In genomic region chr3:46880884-46881818, GRCh38 we compare ENCODE assay signal across 10 cellular contexts. TPM values are rescaled to one million over a fixed set of nuclear protein-coding genes. Genes with fewer than 3 reads are reported as not detected.
A peak's percentile ranks its signal among the peaks of the same experiment; 100 is the strongest.
DNase-seq lines count a peak whose midpoint lies in the region; ATAC-seq and TF ChIP-seq lines count a peak whose summit lies in the region.
"Had no signal": no experiment of that assay in that cellular context is flagged by ENCODE, and none has a peak within 500 bp of the region (broad histone marks: within the 10 kb centered on the region; RNA-seq: fewer than 3 reads in every experiment).

No MANE protein-coding gene starts in this region.

- H3K4me3 Mint-ChIP-seq in activated CD4-positive, alpha-beta T cell treated with anti-CD3 and anti-CD28 coated beads, Interleukin-2, amount 10 ng/mL, durations not matched to agents 24 days and 14 days: peak overlapping the region; percentile 59
- peak overlapping the region; percentile 87 for H3K4me3 Mint-ChIP-seq in type B pancreatic cell

- DNase-seq in activated CD4-positive, alpha-beta T cell treated with anti-CD3 and anti-CD28 coated beads, Interleukin-2, amount 10 ng/mL, durations not matched to agents 24 days and 14 days: no peak
- no peak for DNase-seq in activated CD4-positive, alpha-beta T cell treated with anti-CD3 and anti-CD28 coated beads, Interleukin-2, amount 50 U/mL, for 1 hour
- DNase-seq in effector memory CD4-positive, alpha-beta T cell: no peak
- no peak for DNase-seq in type B pancreatic cell (ENCODE audit: extremely low spot score, unreplicated experiment)
- no peak for DNase-seq in SK-N-DZ (ENCODE audit: low spot score)
- DNase-seq in NK-92 treated with Interleukin-12 subunit alpha and Interleukin-12 subunit beta, amount 100 ng/mL, for 24 hours (lab: John Stamatoyannopoulos, UW): no peak
- DNase-seq: BE2C, NCI-H2107 had no signal

- peaks cover 34% of the 10 kb centered on the region for H3K27me3 ChIP-seq in effector memory CD4-positive, alpha-beta T cell (replicated peaks; ENCODE audit: control insufficient read depth, insufficient read depth, low read length, poor library complexity, severe bottlenecking)

- peaks cover 2% of the 10 kb centered on the region for H3K4me1 Mint-ChIP-seq in activated CD4-positive, alpha-beta T cell treated with anti-CD3 and anti-CD28 coated beads, Interleukin-2, amount 10 ng/mL, durations not matched to agents 24 days and 14 days
- peaks cover 35% of the 10 kb centered on the region for H3K4me1 Mint-ChIP-seq in type B pancreatic cell (ENCODE audit: unreplicated experiment)

- no peak for ATAC-seq in GM21367 (IDR thresholded peaks at IDR 0.05; ENCODE audit: unreplicated experiment)

- no peaks in the 10 kb centered on the region for H3K36me3 Mint-ChIP-seq in activated CD4-positive, alpha-beta T cell treated with anti-CD3 and anti-CD28 coated beads, Interleukin-2, amount 10 ng/mL, durations not matched to agents 24 days and 14 days (ENCODE audit: low read depth)
- H3K36me3 Mint-ChIP-seq in type B pancreatic cell: peaks cover 4% of the 10 kb centered on the region

- intact Hi-C loops in activated CD4-positive, alpha-beta T cell treated with anti-CD3 and anti-CD28 coated beads, Interleukin-2, amount 10 ng/mL, durations not matched to agents 24 days and 14 days (cut with micrococcal nuclease): no loop called here

- H3K9me3 Mint-ChIP-seq in activated CD4-positive, alpha-beta T cell treated with anti-CD3 and anti-CD28 coated beads, Interleukin-2, amount 10 ng/mL, durations not matched to agents 24 days and 14 days: no peaks in the 10 kb centered on the region
- H3K9me3 Mint-ChIP-seq in type B pancreatic cell: no peaks in the 10 kb centered on the region

- no peak overlapping the region for H3K27ac ChIP-seq in effector memory CD4-positive, alpha-beta T cell (ENCODE audit: insufficient read depth, low read length, poor library complexity, severe bottlenecking)
- H3K27ac ChIP-seq in mesodermal cell (ENCODE audit: low read depth, low read length, severe bottlenecking): no peak overlapping the region

- no peak overlapping the region for H3K27ac Mint-ChIP-seq in activated CD4-positive, alpha-beta T cell treated with anti-CD3 and anti-CD28 coated beads, Interleukin-2, amount 10 ng/mL, durations not matched to agents 24 days and 14 days
- H3K27ac Mint-ChIP-seq in type B pancreatic cell: peak overlapping the region; percentile 91

- H3K4me1 ChIP-seq in effector memory CD4-positive, alpha-beta T cell (ENCODE audit: control insufficient read depth, insufficient read depth, low read length, poor library complexity, severe bottlenecking): peaks cover 12% of the 10 kb centered on the region
- H3K4me1 ChIP-seq in mesodermal cell (ENCODE audit: control insufficient read depth, insufficient read depth, low read length, poor library complexity, severe bottlenecking): peaks cover 45% of the 10 kb centered on the region
- H3K4me1 ChIP-seq: BE2C had no signal

- WGBS in mesodermal cell (ENCODE audit: insufficient coverage in 2 of 2), 2 experiments: 12 to 14% methylated on average over 25 to 34 of the region's 47 CpGs

- H3K36me3 ChIP-seq in effector memory CD4-positive, alpha-beta T cell (ENCODE audit: control insufficient read depth, insufficient read depth, low read length): no peaks in the 10 kb centered on the region
- H3K36me3 ChIP-seq in mesodermal cell (ENCODE audit: control insufficient read depth, insufficient read depth, low read length): no peaks in the 10 kb centered on the region
- H3K36me3 ChIP-seq: BE2C had no signal

- no peak for TF ChIP-seq CTCF in type B pancreatic cell (conservative IDR thresholded peaks at IDR 0.05)

- H3K4me3 ChIP-seq in effector memory CD4-positive, alpha-beta T cell (ENCODE audit: insufficient read depth, low read depth, low read length, poor library complexity, severe bottlenecking): peak overlapping the region; percentile 32
- H3K4me3 ChIP-seq in mesodermal cell (ENCODE audit: extremely low read depth, insufficient read depth, low read length, poor library complexity, severe bottlenecking): peak overlapping the region; percentile 54

- peaks cover 57% of the 10 kb centered on the region for H3K27me3 Mint-ChIP-seq in activated CD4-positive, alpha-beta T cell treated with anti-CD3 and anti-CD28 coated beads, Interleukin-2, amount 10 ng/mL, durations not matched to agents 24 days and 14 days
- peaks cover 30% of the 10 kb centered on the region for H3K27me3 Mint-ChIP-seq in type B pancreatic cell

- H3K9me3 ChIP-seq in effector memory CD4-positive, alpha-beta T cell (ENCODE audit: control insufficient read depth, low read length): no peaks in the 10 kb centered on the region
- H3K9me3 ChIP-seq in mesodermal cell (ENCODE audit: control insufficient read depth, low read length): no peaks in the 10 kb centered on the region
- H3K9me3 ChIP-seq: BE2C had no signal

RNA-seq across cellular contexts. Expression of gene PTH1R, which starts 3.6 kb away (rescaled TPM):
- total RNA-seq in activated CD4-positive, alpha-beta T cell treated with anti-CD3 and anti-CD28 coated beads, Interleukin-2, amount 10 ng/mL, durations not matched to agents 24 days and 14 days: not detected in 2 replicates
- 35.5 TPM for polyA plus RNA-seq in mesodermal cell (2013, experiment 1 of 2)
- 25.6 TPM for polyA plus RNA-seq in mesodermal cell (2013, experiment 2 of 2)
- total RNA-seq in type B pancreatic cell (ENCODE audit: low replicate concordance): 63.0 and 83.1 TPM in 2 replicates
- 0.43 and 0.46 TPM in 2 replicates for polyA plus RNA-seq in SK-N-DZ (2014; cell fraction: cytosol; rRNA removed)
- 1.3 and 2.0 TPM in 2 replicates for polyA plus RNA-seq in SK-N-DZ (2014; cell fraction: nucleus; rRNA removed)

RNA-seq across cellular contexts. Expression of gene MYL3, which starts 17.9 kb away (rescaled TPM):
- not detected in 2 replicates for total RNA-seq in activated CD4-positive, alpha-beta T cell treated with anti-CD3 and anti-CD28 coated beads, Interleukin-2, amount 10 ng/mL, durations not matched to agents 24 days and 14 days
- 4.7 TPM for polyA plus RNA-seq in mesodermal cell (2013, experiment 1 of 2)
- 4.4 TPM for polyA plus RNA-seq in mesodermal cell (2013, experiment 2 of 2)
- 5.4 and 20.8 TPM in 2 replicates for total RNA-seq in type B pancreatic cell (ENCODE audit: low replicate concordance)
- polyA plus RNA-seq in SK-N-DZ (2014; cell fraction: cytosol; rRNA removed): not detected in 2 replicates
- polyA plus RNA-seq in SK-N-DZ (2014; cell fraction: nucleus; rRNA removed): not detected in 2 replicates

Comparison
In these comparisons a context has a peak if more than half of its experiments do, and no peak if none do; other contexts are left out.
1. RNA of gene PTH1R, which starts 3.6 kb away (total RNA-seq): 63.0 to 83.1 TPM in type B pancreatic cell; not detected in activated CD4-positive, alpha-beta T cell treated with anti-CD3 and anti-CD28 coated beads, Interleukin-2, amount 10 ng/mL, durations not matched to agents 24 days and 14 days; every median in the first group is over 10 times any median in the second.